ENCODE assay signal across 24 cellular contexts in the genomic region with DNA sequence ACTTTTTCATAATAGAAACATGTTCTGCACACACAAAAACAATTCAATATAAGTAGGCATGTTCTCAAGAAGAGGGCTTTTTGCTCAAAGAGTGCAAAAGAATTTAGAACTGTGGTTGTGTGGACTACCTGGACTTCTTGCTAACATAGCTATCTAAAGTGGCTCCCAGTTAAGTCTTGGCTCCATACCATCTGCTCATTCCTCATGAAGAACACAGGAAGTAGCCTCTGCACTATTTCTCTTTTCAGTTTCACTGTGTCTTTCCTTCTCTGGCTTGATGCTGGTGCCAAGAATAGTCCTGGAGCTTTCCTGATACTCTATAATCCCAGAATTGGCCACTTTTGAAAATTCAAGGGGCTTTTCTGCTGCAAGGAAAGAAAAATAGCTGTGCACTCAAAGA.
"Had no signal": no experiment of that assay in that cellular context is flagged by ENCODE, and none has a peak within 500 bp of the region (broad histone marks: within the 10 kb centered on the region; RNA-seq: fewer than 3 reads in every experiment).

No MANE protein-coding gene starts in this region.

- H3K36me3 ChIP-seq: lower lobe of right lung, neutrophil, ovary, right atrium auricular region, right lobe of liver, transverse colon, upper lobe of left lung, vagina had no signal

- H3K4me3 ChIP-seq: lower lobe of right lung, ovary, right atrium auricular region, right lobe of liver, smooth muscle cell, transverse colon, upper lobe of left lung, vagina had no signal

- H3K27me3 ChIP-seq: neutrophil, ovary, right atrium auricular region, right lobe of liver, transverse colon, upper lobe of left lung, vagina had no signal

- H3K9me3 ChIP-seq: lower lobe of right lung, neutrophil, ovary, right atrium auricular region, right lobe of liver, transverse colon, upper lobe of left lung, vagina had no signal

- H3K4me1 ChIP-seq: lower lobe of right lung, right atrium auricular region, upper lobe of left lung, vagina had no signal

- H3K27ac ChIP-seq: lower lobe of right lung, neutrophil, ovary, right atrium auricular region, right lobe of liver, transverse colon, upper lobe of left lung, vagina had no signal

- DNase-seq: hypothalamus; islet precursor cell; lower lobe of right lung; mammary epithelial cell; mesenchymal stem cell; naive thymus-derived CD8-positive, alpha-beta T cell; occipital lobe; ovary; right lobe of liver; stimulated activated CD4-positive, alpha-beta T cell treated with anti-CD3 and anti-CD28 coated beads, Interleukin-1b, Interleukin-23, amount 100 ng/mL, for 48 hours; stimulated activated CD4-positive, alpha-beta T cell treated with anti-CD3 and anti-CD28 coated beads, Interleukin-2, amount 100 ng/mL, for 48 hours; stimulated activated CD4-positive, alpha-beta T cell treated with anti-CD3 and anti-CD28 coated beads, Interleukin-4, amount 100 ng/mL, for 4 hours; stimulated activated CD8-positive, alpha-beta memory T cell treated with anti-CD3 and anti-CD28 coated beads, Interleukin-4, amount 100 ng/mL, for 48 hours; stimulated activated naive CD4-positive, alpha-beta T cell treated with Interleukin-2 at 50 U/mL for 16 hours; stimulated activated naive CD8-positive, alpha-beta T cell treated with anti-CD3 and anti-CD28 coated beads, Interleukin-15, amount 100 ng/mL, for 72 hours; substantia nigra; transverse colon; upper lobe of left lung had no signal

- ATAC-seq: left lobe of liver; lower lobe of right lung; naive thymus-derived CD8-positive, alpha-beta T cell; right lobe of liver; stimulated activated memory B cell treated with anti-CD40 and anti-IgM and Interleukin-4, amounts not matched to agents 10 μg/mL and 1 μg/mL and 100 μg/mL, for 72 hours; stimulated activated naive CD8-positive, alpha-beta T cell treated with anti-CD3 and anti-CD28 coated beads, Interleukin-15, amount 100 ng/mL, for 72 hours had no signal
